Comparison of ENCODE assay signal across 18 cellular contexts in genomic region chr2:45790157-45790723, GRCh38.
"Had no signal": no experiment of that assay in that cellular context is flagged by ENCODE, and none has a peak within 500 bp of the region (broad histone marks: within the 10 kb centered on the region; RNA-seq: fewer than 3 reads in every experiment).

No MANE protein-coding gene starts in this region.

- H3K9ac ChIP-seq: parathyroid adenoma had no signal

- H3K4me3 ChIP-seq: coronary artery, smooth muscle cell had no signal

- H3K27ac ChIP-seq: coronary artery, epithelial cell of prostate, parathyroid adenoma, WERI-Rb-1 had no signal

- H3K36me3 ChIP-seq: WERI-Rb-1 had no signal

- DNase-seq: activated CD4-positive, alpha-beta memory T cell treated with anti-CD3 and anti-CD28 coated beads, Interleukin-2, amount 10 ng/mL, durations not matched to agents 7 days and 5 days; activated gamma-delta T cell; activated T-cell treated with anti-CD3 and anti-CD28 coated beads, Interleukin-2, amount 50 U/mL, for 48 hours; amniotic stem cell; effector CD8-positive, alpha-beta T cell; hippocampal formation; mammary epithelial cell; naive B cell; stimulated activated CD4-positive, alpha-beta T cell treated with anti-CD3 and anti-CD28 coated beads, Interleukin-4, amount 100 ng/mL, for 4 hours; stimulated activated CD8-positive, alpha-beta memory T cell treated with anti-CD3 and anti-CD28 coated beads, Interleukin-4, amount 100 ng/mL, for 48 hours; stimulated activated naive CD4-positive, alpha-beta T cell treated with Interleukin-2 at 50 U/mL for 16 hours; T-helper 17 cell; WERI-Rb-1 had no signal

- ATAC-seq: activated naive CD4-positive, alpha-beta T cell treated with anti-CD3 and anti-CD28 coated beads, Interleukin-2, amount 50 U/mL, for 72 hours; T-helper 17 cell had no signal
